8 cellular contexts compared by ENCODE assay signal in the genomic region with DNA sequence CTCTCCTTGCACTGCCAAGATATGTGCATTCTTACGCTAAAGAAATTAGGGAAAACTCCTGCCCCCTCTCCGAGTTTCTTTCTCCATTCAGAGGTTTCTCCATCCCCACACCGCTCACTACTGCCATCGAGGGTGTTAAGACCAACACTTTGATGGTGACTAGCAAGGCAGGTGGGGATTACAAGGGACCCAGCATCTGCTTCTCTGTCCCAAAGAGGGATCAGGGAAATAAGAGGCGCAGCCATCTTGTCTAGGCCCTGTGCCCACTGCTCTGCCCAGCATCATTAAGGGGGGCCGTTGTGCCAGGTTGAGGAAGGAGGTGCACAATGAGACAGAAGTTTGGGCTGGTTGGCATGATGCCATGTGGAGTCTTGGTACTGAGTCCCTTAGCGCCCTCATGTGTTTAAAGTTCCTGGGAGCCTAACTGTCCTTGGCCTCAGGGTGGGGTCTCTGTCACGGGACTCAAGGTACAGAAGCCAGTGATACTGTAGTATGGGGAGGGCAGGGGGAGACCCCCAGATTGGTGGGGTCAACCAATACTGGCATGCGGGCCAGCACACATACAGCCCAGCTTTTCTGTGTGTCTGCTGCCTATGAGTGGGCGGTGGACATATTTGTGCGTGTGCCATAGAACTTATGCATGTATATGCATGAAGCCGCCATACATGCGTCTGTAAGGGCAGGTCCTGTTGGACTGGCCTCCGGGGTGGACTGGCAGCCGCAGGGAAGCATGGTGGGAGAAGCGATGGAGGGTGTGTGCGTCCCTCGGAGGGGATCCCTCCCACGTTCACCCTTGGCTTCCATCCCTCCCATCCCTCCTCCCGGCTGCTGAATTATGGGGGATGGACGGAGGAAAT. TPM values are rescaled to one million over a fixed set of nuclear protein-coding genes. Genes with fewer than 3 reads are reported as not detected.
DNase-seq lines count a peak whose midpoint lies in the region; ATAC-seq and TF ChIP-seq lines count a peak whose summit lies in the region.

No MANE protein-coding gene starts in this region.

- no peaks in the 10 kb centered on the region for H3F3A ChIP-seq in SU-DHL-6 (ENCODE audit: insufficient read depth)

- intact Hi-C loops in activated CD4-positive, alpha-beta T cell treated with anti-CD3 and anti-CD28 coated beads for 36 hours (cut with DNase I, micrococcal nuclease), result loop anchor here (1.0 to 2.0 kb wide), 7 partner anchors 21 to 526 kb away; a partner anchor contains a TSS

- no peaks in the 10 kb centered on the region for H3K9me2 ChIP-seq in SU-DHL-6 (replicated peaks; ENCODE audit: insufficient read depth, low read length)

- POLR2A ChIA-PET in activated CD4-positive, alpha-beta T cell treated with anti-CD3 and anti-CD28 coated beads for 36 hours (lab: Charles Lee), result interaction anchor here (0.7 to 1.2 kb wide), 3 partner anchors 33 to 109 kb away, joined by 3 read pairs; no protein-coding TSS in a partner anchor

- H4K20me1 ChIP-seq in SU-DHL-6 (ENCODE audit: low read depth, low read length), result no peaks in the 10 kb centered on the region

- no peaks in the 10 kb centered on the region for H3K36me3 ChIP-seq in SU-DHL-6 (ENCODE audit: low read length)
- no peaks in the 10 kb centered on the region for H3K36me3 ChIP-seq in neutrophil

- peak overlapping the region; percentile 68; the same call in 1 of the 2 replicates for H3K9ac ChIP-seq in SU-DHL-6 (ENCODE audit: low read length)

- no peaks in the 10 kb centered on the region for H3K9me3 Mint-ChIP-seq in activated CD4-positive, alpha-beta T cell treated with anti-CD3 and anti-CD28 coated beads for 36 hours (ENCODE audit: low read depth)
- no peaks in the 10 kb centered on the region for H3K9me3 Mint-ChIP-seq in endothelial cell (ENCODE audit: unreplicated experiment)

- peaks cover 44% of the 10 kb centered on the region for H3K4me1 Mint-ChIP-seq in activated CD4-positive, alpha-beta T cell treated with anti-CD3 and anti-CD28 coated beads for 36 hours
- peaks cover 30% of the 10 kb centered on the region for H3K4me1 Mint-ChIP-seq in endothelial cell (ENCODE audit: unreplicated experiment)

- peaks cover 54 to 65% of the 10 kb centered on the region in 2 experiments for H3K4me1 ChIP-seq in neutrophil (ENCODE audit: control insufficient read depth in 1 of 2, insufficient read depth in 1 of 2, low read depth in 1 of 2, low read length in 1 of 2)

- H3K4me3 Mint-ChIP-seq in activated CD4-positive, alpha-beta T cell treated with anti-CD3 and anti-CD28 coated beads for 36 hours, result peak overlapping the region; percentile 82
- peak overlapping the region; percentile 92 for H3K4me3 Mint-ChIP-seq in endothelial cell (ENCODE audit: unreplicated experiment)

- no peaks in the 10 kb centered on the region for H3K9me3 ChIP-seq in SU-DHL-6 (ENCODE audit: insufficient read depth, low read length)
- H3K9me3 ChIP-seq in neutrophil, result no peaks in the 10 kb centered on the region

- TF ChIP-seq CTCF in SU-DHL-6 (IDR thresholded peaks at IDR 0.05; ENCODE audit: insufficient read depth, low read length, poor library complexity, severe bottlenecking) (peak; percentile 26), endothelial cell (IDR thresholded peaks at IDR 0.05; ENCODE audit: unreplicated experiment) (no peak), neutrophil (IDR thresholded peaks at IDR 0.05) (no peak)

- H3K4me3 ChIP-seq in SU-DHL-6 (ENCODE audit: insufficient read depth, low read length, poor library complexity, severe bottlenecking) (no peak overlapping the region), neutrophil (ENCODE audit: low read depth in 1 of 2, low read length in 1 of 2) (peak overlapping the region; percentile 75 to 90)

- H3K27me3 Mint-ChIP-seq in activated CD4-positive, alpha-beta T cell treated with anti-CD3 and anti-CD28 coated beads for 36 hours, result peaks cover 35% of the 10 kb centered on the region
- peaks cover 40% of the 10 kb centered on the region for H3K27me3 Mint-ChIP-seq in endothelial cell (ENCODE audit: unreplicated experiment)

- DNase-seq in activated CD4-positive, alpha-beta T cell treated with anti-CD3 and anti-CD28 coated beads for 36 hours, result peak; percentile 78
- DNase-seq in activated CD4-positive, alpha-beta T cell treated with anti-CD3 and anti-CD28 coated beads for 1 hour, result no peak
- DNase-seq in endothelial cell (ENCODE audit: low spot score), result no peak
- no peak for DNase-seq in LoVo (ENCODE audit: low spot score)
- DNase-seq in inferior parietal cortex (ENCODE audit: extremely low spot score), result no peak

- H3K27ac Mint-ChIP-seq in activated CD4-positive, alpha-beta T cell treated with anti-CD3 and anti-CD28 coated beads for 36 hours, result no peak overlapping the region
- peak overlapping the region; percentile 82 for H3K27ac Mint-ChIP-seq in endothelial cell (ENCODE audit: unreplicated experiment)

- H2AFZ ChIP-seq in SU-DHL-6 (ENCODE audit: low read depth, low read length, severe bottlenecking), result peak overlapping the region; percentile 89

- H3K27me3 ChIP-seq in SU-DHL-6 (ENCODE audit: low read length), result no peaks in the 10 kb centered on the region
- H3K27me3 ChIP-seq in neutrophil, result peaks cover 55% of the 10 kb centered on the region

- peak overlapping the region; percentile 91 for H3K4me2 ChIP-seq in SU-DHL-6 (ENCODE audit: low read depth, low read length, poor library complexity, severe bottlenecking)

- no peaks in the 10 kb centered on the region for H3K79me2 ChIP-seq in SU-DHL-6 (ENCODE audit: insufficient read depth, low read length)

- H3K27ac ChIP-seq in SU-DHL-6 (ENCODE audit: low read depth, low read length) (no peak overlapping the region), neutrophil (peak overlapping the region; percentile 85)

- H3K36me3 Mint-ChIP-seq in activated CD4-positive, alpha-beta T cell treated with anti-CD3 and anti-CD28 coated beads for 36 hours (ENCODE audit: low read depth), result peaks cover 1% of the 10 kb centered on the region
- H3K36me3 Mint-ChIP-seq in endothelial cell (ENCODE audit: low read depth, unreplicated experiment), result peaks cover 18% of the 10 kb centered on the region

- CTCF ChIA-PET in activated CD4-positive, alpha-beta T cell treated with anti-CD3 and anti-CD28 coated beads for 36 hours (lab: Charles Lee), result interaction anchor here (0.9 to 4.8 kb wide), 19 partner anchors 8 to 148 kb away, joined by 3 to 81 read pairs (median 10); a partner anchor contains a TSS

- no peak for ATAC-seq in activated CD4-positive, alpha-beta T cell treated with anti-CD3 and anti-CD28 coated beads for 36 hours
- peak; percentile 2 for ATAC-seq in HG03280 (IDR thresholded peaks at IDR 0.05; ENCODE audit: unreplicated experiment)

RNA-seq across cellular contexts. Expression of a gene that starts 5.5 kb away (rescaled TPM):
- 1 to 10 TPM; 5.1 to 6.9 TPM for total RNA-seq in activated CD4-positive, alpha-beta T cell treated with anti-CD3 and anti-CD28 coated beads for 36 hours
- total RNA-seq in endothelial cell (ENCODE audit: unreplicated experiment), result 9.6 TPM

RNA-seq across cellular contexts. Expression of a gene that starts 20.6 kb away (rescaled TPM):
- total RNA-seq in activated CD4-positive, alpha-beta T cell treated with anti-CD3 and anti-CD28 coated beads for 36 hours, result 1 to 10 TPM; 6.3 to 6.5 TPM
- total RNA-seq in endothelial cell (ENCODE audit: unreplicated experiment), result 25.2 TPM

RNA-seq across cellular contexts. Expression of a gene that starts 33.0 kb away (rescaled TPM):
- 10 to 100 TPM; 42.4 to 48.8 TPM for total RNA-seq in activated CD4-positive, alpha-beta T cell treated with anti-CD3 and anti-CD28 coated beads for 36 hours
- 382 TPM for total RNA-seq in endothelial cell (ENCODE audit: unreplicated experiment)

RNA-seq across cellular contexts. Expression of a gene that starts 43.6 kb away (rescaled TPM):
- 1 to 10 TPM in 1 of 2 experiments, under 1 TPM in 1; 0.82 to 1.1 TPM for total RNA-seq in activated CD4-positive, alpha-beta T cell treated with anti-CD3 and anti-CD28 coated beads for 36 hours
- total RNA-seq in endothelial cell (ENCODE audit: unreplicated experiment), result 413 TPM

RNA-seq across cellular contexts. Expression of a gene that starts 50.5 kb away (rescaled TPM):
- total RNA-seq in activated CD4-positive, alpha-beta T cell treated with anti-CD3 and anti-CD28 coated beads for 36 hours, result not detected
- total RNA-seq in endothelial cell (ENCODE audit: unreplicated experiment), result not detected
